ENCODE assay signal across 8 cellular contexts in genomic region chr1:24503003-24503751, GRCh38. TPM values are rescaled to one million over a fixed set of nuclear protein-coding genes. Genes with fewer than 3 reads are reported as not detected.
DNase-seq lines count a peak whose midpoint lies in the region; ATAC-seq and TF ChIP-seq lines count a peak whose summit lies in the region.

No MANE protein-coding gene starts in this region.

- POLR2A ChIA-PET in SK-N-SH (lab: Yijun Ruan, JAX), result no interaction called here
- POLR2A ChIA-PET in naive thymus-derived CD4-positive, alpha-beta T cell (lab: Charles Lee), result interaction anchor here (0.6 to 27.5 kb wide), 18 partner anchors 10 to 139 kb away, joined by 3 to 929 read pairs (median 8); partner anchors contain the start of genes NIPAL3, SRRM1 and STPG1

- H3K27ac Mint-ChIP-seq in naive thymus-derived CD4-positive, alpha-beta T cell, result peak overlapping the region; percentile 95 to 99 (median 98)

- H3K9me3 ChIP-seq in SK-N-SH (no peaks in the 10 kb centered on the region), RWPE2 (ENCODE audit: severe bottlenecking) (no peaks in the 10 kb centered on the region)
- H3K9me3 ChIP-seq in effector memory CD4-positive, alpha-beta T cell (ENCODE audit: control insufficient read depth, low read length), result no peaks in the 10 kb centered on the region
- no peaks in the 10 kb centered on the region for H3K9me3 ChIP-seq in naive thymus-derived CD4-positive, alpha-beta T cell (ENCODE audit: control insufficient read depth in 2 of 3, low read length in 3 of 3)

- peaks cover 42 to 70% (median 61%) of the 10 kb centered on the region in 7 donors for H3K4me1 Mint-ChIP-seq in naive thymus-derived CD4-positive, alpha-beta T cell

- TF ChIP-seq CTCF in SK-N-SH (IDR thresholded peaks at IDR 0.05) (no peak), RWPE2 (IDR thresholded peaks at IDR 0.05; ENCODE audit: poor library complexity, severe bottlenecking) (no peak)

- H3K36me3 ChIP-seq in SK-N-SH (replicated peaks in 1 of 2; ENCODE audit: control insufficient read depth in 1 of 2, insufficient read depth in 2 of 2, low read length in 1 of 2) (peaks cover 0 to 5% of the 10 kb centered on the region in 2 experiments), RWPE2 (ENCODE audit: low read depth) (no peaks in the 10 kb centered on the region)
- H3K36me3 ChIP-seq in effector memory CD4-positive, alpha-beta T cell (ENCODE audit: control insufficient read depth, insufficient read depth, low read length), result no peaks in the 10 kb centered on the region
- H3K36me3 ChIP-seq in naive thymus-derived CD4-positive, alpha-beta T cell (ENCODE audit: control insufficient read depth in 2 of 3, insufficient read depth in 3 of 3, low read length in 3 of 3), result no peaks in the 10 kb centered on the region

- intact Hi-C loops in naive thymus-derived CD4-positive, alpha-beta T cell (cut with micrococcal nuclease), result loop anchor here (5.0 to 10.0 kb wide), 8 partner anchors 242 to 929 kb away; partner anchors contain the start of genes CLIC4 (in 1 of the 2), MACO1 (in 1 of the 2), PNRC2 (in 1 of the 2) and RSRP1 (in 1 of the 2)

- H3K79me2 ChIP-seq in SK-N-SH (ENCODE audit: insufficient read depth), result peaks cover 33% of the 10 kb centered on the region

- no peaks in the 10 kb centered on the region for H3K9me2 ChIP-seq in SK-N-SH

- H3K4me3 ChIP-seq in SK-N-SH (ENCODE audit: low read depth in 2 of 2, low read length in 1 of 2) (peak overlapping the region; percentile 78 to 82), RWPE2 (ENCODE audit: severe bottlenecking) (peak overlapping the region; percentile 52)
- peak overlapping the region; percentile 68 for H3K4me3 ChIP-seq in effector memory CD4-positive, alpha-beta T cell (ENCODE audit: insufficient read depth, low read depth, low read length, poor library complexity, severe bottlenecking)
- peak overlapping the region; percentile 84 for H3K4me3 ChIP-seq in naive thymus-derived CD4-positive, alpha-beta T cell (ENCODE audit: low read length)

- H3K4me1 ChIP-seq in SK-N-SH (ENCODE audit: control insufficient read depth in 1 of 2, insufficient read depth in 2 of 2, low read depth in 1 of 2, low read length in 1 of 2) (peaks cover 0 to 7% of the 10 kb centered on the region in 2 experiments; a peak in 1 of 4 replicates), RWPE2 (ENCODE audit: insufficient read depth, poor library complexity, severe bottlenecking) (peaks cover 12% of the 10 kb centered on the region)
- H3K4me1 ChIP-seq in effector memory CD4-positive, alpha-beta T cell (ENCODE audit: control insufficient read depth, insufficient read depth, low read length, poor library complexity, severe bottlenecking), result peaks cover 45% of the 10 kb centered on the region
- H3K4me1 ChIP-seq in naive thymus-derived CD4-positive, alpha-beta T cell (ENCODE audit: control insufficient read depth in 2 of 2, insufficient read depth in 2 of 2, low read length in 2 of 2), result peaks cover 47 to 58% of the 10 kb centered on the region in 2 donors

- peaks cover 0 to 7% (median 0%) of the 10 kb centered on the region in 11 donors for H3K9me3 Mint-ChIP-seq in naive thymus-derived CD4-positive, alpha-beta T cell

- H3K36me3 Mint-ChIP-seq in naive thymus-derived CD4-positive, alpha-beta T cell, result peaks cover 0 to 40% (median 23%) of the 10 kb centered on the region in 5 donors

- DNase-seq in SK-N-SH, result peak; percentile 48
- no peak for DNase-seq in RWPE2 (ENCODE audit: low spot score)
- peak in 1 of 3 donors; percentile 38 for DNase-seq in effector memory CD4-positive, alpha-beta T cell
- DNase-seq in naive thymus-derived CD4-positive, alpha-beta T cell, result peak in 3 of 9 donors; percentile 39 to 57 (median 48)
- no peak for DNase-seq in NCI-H1092 (lab: John Stamatoyannopoulos, UW)
- DNase-seq in CD1c-positive myeloid dendritic cell (ENCODE audit: extremely low spot score), result no peak

- peak overlapping the region in 1 of 2 experiments; percentile 50; a peak in 1 of 4 replicates for H3K27ac ChIP-seq in SK-N-SH (ENCODE audit: low read depth in 2 of 2, low read length in 1 of 2)
- peak overlapping the region; percentile 60 for H3K27ac ChIP-seq in RWPE2 (ENCODE audit: poor library complexity, severe bottlenecking)
- H3K27ac ChIP-seq in effector memory CD4-positive, alpha-beta T cell (ENCODE audit: insufficient read depth, low read length, poor library complexity, severe bottlenecking), result peak overlapping the region; percentile 97
- H3K27ac ChIP-seq in naive thymus-derived CD4-positive, alpha-beta T cell (ENCODE audit: low read depth, low read length), result peak overlapping the region; percentile 99

- H3K9ac ChIP-seq in SK-N-SH, result peak overlapping the region; percentile 69

- peak overlapping the region; percentile 86 for H2AFZ ChIP-seq in SK-N-SH (ENCODE audit: low read depth)

- H3K27me3 ChIP-seq in SK-N-SH (ENCODE audit: insufficient read depth), result no peaks in the 10 kb centered on the region
- H3K27me3 ChIP-seq in RWPE2 (ENCODE audit: insufficient read depth, poor library complexity, severe bottlenecking), result no peaks in the 10 kb centered on the region
- H3K27me3 ChIP-seq in effector memory CD4-positive, alpha-beta T cell (replicated peaks; ENCODE audit: control insufficient read depth, insufficient read depth, low read length, poor library complexity, severe bottlenecking), result no peaks in the 10 kb centered on the region
- no peaks in the 10 kb centered on the region for H3K27me3 ChIP-seq in naive thymus-derived CD4-positive, alpha-beta T cell (ENCODE audit: control insufficient read depth in 2 of 2, insufficient read depth in 2 of 2, low read length in 2 of 2)

- peaks cover 0 to 9% (median 0%) of the 10 kb centered on the region in 5 donors for H3K27me3 Mint-ChIP-seq in naive thymus-derived CD4-positive, alpha-beta T cell

- no peak for ATAC-seq in SK-N-SH treated with all-trans-retinoic acid at 6 μM for 48 hours
- 0 out of 3 replicates have a peak, but pooled peaks have one; percentile 6 for ATAC-seq in RWPE2 (ENCODE audit: low read depth)
- ATAC-seq in naive thymus-derived CD4-positive, alpha-beta T cell, result peak; percentile 17
- no peak for ATAC-seq in HG03565 (IDR thresholded peaks at IDR 0.05; ENCODE audit: unreplicated experiment)

- no peak for TF ChIP-seq EP300 in SK-N-SH (IDR thresholded peaks at IDR 0.05; ENCODE audit: borderline replicate concordance in 1 of 2, low read depth in 1 of 2, low read length in 1 of 2)

- no peaks in the 10 kb centered on the region for H4K20me1 ChIP-seq in SK-N-SH (ENCODE audit: insufficient read depth)

- peak overlapping the region; percentile 89 for H3K4me2 ChIP-seq in SK-N-SH

- TF ChIP-seq RAD21 in SK-N-SH (IDR thresholded peaks at IDR 0.05; ENCODE audit: low read length), result no peak

- H3K4me3 Mint-ChIP-seq in naive thymus-derived CD4-positive, alpha-beta T cell, result peak overlapping the region; percentile 90 to 100 (median 99)

- 14% methylated on average over 48 of the region's 61 CpGs for WGBS in SK-N-SH (ENCODE audit: low lambda C conversion rate)

- CTCF ChIA-PET in SK-N-SH (lab: Yijun Ruan, JAX), result interaction anchor here (0.9 to 3.1 kb wide), 5 partner anchors 12 to 303 kb away, joined by 3 to 12 read pairs (median 3); partner anchors contain the start of gene NIPAL3
- CTCF ChIA-PET in naive thymus-derived CD4-positive, alpha-beta T cell (lab: Charles Lee), result interaction anchor here (0.5 to 4.9 kb wide), 14 partner anchors 13 to 727 kb away, joined by 3 to 44 read pairs (median 6); partner anchors contain the start of genes NIPAL3 and STPG1

- peaks cover 4% of the 10 kb centered on the region for H3F3A ChIP-seq in SK-N-SH (replicated peaks; ENCODE audit: insufficient read depth)

TF ChIP-seq in SK-N-SH, 30 proteins besides CTCF, POLR2A, EP300 and RAD21:
- TF ChIP-seq NRF1 (IDR thresholded peaks at IDR 0.05; ENCODE audit: low read depth, low read length), result no peak
- TF ChIP-seq RXRA (IDR thresholded peaks at IDR 0.05; ENCODE audit: borderline replicate concordance, low read depth), result no peak
- TF ChIP-seq MEF2A (IDR thresholded peaks at IDR 0.05; ENCODE audit: borderline replicate concordance, low read depth), result no peak
- TF ChIP-seq MAX (IDR thresholded peaks at IDR 0.05; ENCODE audit: low read depth), result no peak
- TF ChIP-seq RFX5 (IDR thresholded peaks at IDR 0.05; ENCODE audit: low read length), result no peak
- TF ChIP-seq TAF1 (IDR thresholded peaks at IDR 0.05; ENCODE audit: borderline replicate concordance, low read depth, low read length), result no peak

TF ChIP-seq in SK-N-SH treated with all-trans-retinoic acid at 6 μM for 48 hours, 23 proteins besides CTCF, POLR2A, EP300 and RAD21:
- no peak for TF ChIP-seq SNAI2 (CRISPR knock-in tag; IDR thresholded peaks at IDR 0.05)
- no peak for TF ChIP-seq ZC3H10 (CRISPR knock-in tag; IDR thresholded peaks at IDR 0.05)
- TF ChIP-seq PATZ1 (CRISPR knock-in tag; IDR thresholded peaks at IDR 0.05; ENCODE audit: borderline replicate concordance), result no peak

RNA-seq across cellular contexts. Expression of gene RCAN3, which starts 0.5 kb away (rescaled TPM):
- 4.8 TPM in 2 replicates for polyA plus RNA-seq in SK-N-SH (2012; rRNA removed)
- polyA plus RNA-seq in SK-N-SH (2012; cell fraction: cytosol; rRNA removed), result 6.0 and 6.3 TPM in 2 replicates
- 5.0 and 6.2 TPM in 2 replicates for polyA plus RNA-seq in SK-N-SH (2012; cell fraction: nucleus; rRNA removed)
- 100 to 1,000 TPM in 4 of 5 experiments, 10 to 100 TPM in 1; 68.5 to 247 (median 183) TPM for total RNA-seq in naive thymus-derived CD4-positive, alpha-beta T cell
- 100 to 1,000 TPM; 171 to 179 TPM for polyA plus RNA-seq in naive thymus-derived CD4-positive, alpha-beta T cell

RNA-seq across cellular contexts. Expression of gene NCMAP, which starts 52.7 kb away (rescaled TPM):
- 0.02 TPM in 1 of 2 replicates, not detected in the other for polyA plus RNA-seq in SK-N-SH (2012; rRNA removed)
- 0.01 TPM in 2 replicates for polyA plus RNA-seq in SK-N-SH (2012; cell fraction: cytosol; rRNA removed)
- polyA plus RNA-seq in SK-N-SH (2012; cell fraction: nucleus; rRNA removed), result 0.01 TPM in 1 of 2 replicates, not detected in the other
- total RNA-seq in naive thymus-derived CD4-positive, alpha-beta T cell, result under 1 TPM in 1 of 5 experiments, not detected in 4; 0.13 TPM
- under 1 TPM; 0.10 to 0.12 TPM for polyA plus RNA-seq in naive thymus-derived CD4-positive, alpha-beta T cell

Comparison
In these comparisons a context has a peak if more than half of its experiments do, and no peak if none do; other contexts are left out.
1. ATAC-seq: peak in RWPE2 (single experiment) and naive thymus-derived CD4-positive, alpha-beta T cell (single experiment); none in SK-N-SH treated with all-trans-retinoic acid at 6 μM for 48 hours (single experiment) and HG03565 (single experiment).
2. RNA of gene RCAN3, which starts 0.5 kb away (polyA plus RNA-seq): 171 to 179 TPM in naive thymus-derived CD4-positive, alpha-beta T cell; 4.8 to 6.3 TPM in SK-N-SH; every median in the first group is over 10 times any median in the second.
3. Peak in every context shown above with its lines, with median percentiles within 50 percentile points of each other: H3K4me3 ChIP-seq.